Comparison of ENCODE assay signal across 8 cellular contexts in genomic region chr15:50315814-50316630, GRCh38. TPM values are rescaled to one million over a fixed set of nuclear protein-coding genes. Genes with fewer than 3 reads are reported as not detected.
DNase-seq lines count a peak whose midpoint lies in the region; ATAC-seq and TF ChIP-seq lines count a peak whose summit lies in the region.

No MANE protein-coding gene starts in this region.

- no peaks in the 10 kb centered on the region for H3K4me1 ChIP-seq in ascending aorta
- H3K4me1 ChIP-seq in uterus, result no peaks in the 10 kb centered on the region

- H3K27me3 ChIP-seq in ascending aorta (no peaks in the 10 kb centered on the region), kidney epithelial cell (ENCODE audit: control insufficient read depth, insufficient read depth, low read length) (no peaks in the 10 kb centered on the region), uterus (no peaks in the 10 kb centered on the region)

- no peaks in the 10 kb centered on the region for H3K9me3 Mint-ChIP-seq in stimulated activated naive CD8-positive, alpha-beta T cell treated with anti-CD3 and anti-CD28 coated beads, Interleukin-15, amount 100 ng/mL, for 72 hours

- DNase-seq in AG08395 (ENCODE audit: low spot score) (peak; percentile 48), NCI-H2171 (lab: John Stamatoyannopoulos, UW) (peak; percentile 13), ascending aorta (ENCODE audit: low spot score in 2 of 2) (no peak), kidney epithelial cell (ENCODE audit: low read depth) (no peak), uterus (no peak)
- no peak for DNase-seq in stimulated activated naive CD8-positive, alpha-beta T cell treated with anti-CD3 and anti-CD28 coated beads, Interleukin-15, amount 100 ng/mL, for 72 hours

- peaks cover 20% of the 10 kb centered on the region for H3K4me1 Mint-ChIP-seq in stimulated activated naive CD8-positive, alpha-beta T cell treated with anti-CD3 and anti-CD28 coated beads, Interleukin-15, amount 100 ng/mL, for 72 hours

- H3K4me3 ChIP-seq in GM12875 (ENCODE audit: low read depth, low read length) (no peak overlapping the region), ascending aorta (no peak overlapping the region), kidney epithelial cell (ENCODE audit: low read depth, low read length) (no peak overlapping the region), uterus (no peak overlapping the region)

- H3K27ac ChIP-seq in ascending aorta (no peak overlapping the region), uterus (no peak overlapping the region)

- H3K4me3 Mint-ChIP-seq in stimulated activated naive CD8-positive, alpha-beta T cell treated with anti-CD3 and anti-CD28 coated beads, Interleukin-15, amount 100 ng/mL, for 72 hours, result no peak overlapping the region

- no peak for TF ChIP-seq POLR2A in uterus (IDR thresholded peaks at IDR 0.05)

- TF ChIP-seq CTCF in GM12875 (IDR thresholded peaks at IDR 0.05; ENCODE audit: borderline replicate concordance, insufficient read depth, low read depth, low read length) (peak; percentile 22; the same call in 1 of the 2 replicates), ascending aorta (IDR thresholded peaks at IDR 0.05) (peak in 2 of 3 experiments; percentile 38 to 52), kidney epithelial cell (IDR thresholded peaks at IDR 0.05; ENCODE audit: insufficient read depth, low read length, poor library complexity, severe bottlenecking) (peak; percentile 47), uterus (IDR thresholded peaks at IDR 0.05) (peak; percentile 45 to 66 (median 50))

- no peaks in the 10 kb centered on the region for H3K36me3 ChIP-seq in ascending aorta
- no peaks in the 10 kb centered on the region for H3K36me3 ChIP-seq in kidney epithelial cell (ENCODE audit: control insufficient read depth, insufficient read depth, low read length)
- H3K36me3 ChIP-seq in uterus, result no peaks in the 10 kb centered on the region

- H3K27me3 Mint-ChIP-seq in stimulated activated naive CD8-positive, alpha-beta T cell treated with anti-CD3 and anti-CD28 coated beads, Interleukin-15, amount 100 ng/mL, for 72 hours, result no peaks in the 10 kb centered on the region

- ATAC-seq in stimulated activated naive CD8-positive, alpha-beta T cell treated with anti-CD3 and anti-CD28 coated beads, Interleukin-15, amount 100 ng/mL, for 72 hours, result no peak
- ATAC-seq in GM21447 (IDR thresholded peaks at IDR 0.05; ENCODE audit: unreplicated experiment), result no peak

- intact Hi-C loops in ascending aorta (cut with DNase I) (loop anchor here (10.0 kb wide), 1 partner anchor 59 kb away; no protein-coding TSS in a partner anchor), uterus (cut with DNase I; ENCODE audit: low total_unique reads) (no loop called here)

- H3K27ac Mint-ChIP-seq in stimulated activated naive CD8-positive, alpha-beta T cell treated with anti-CD3 and anti-CD28 coated beads, Interleukin-15, amount 100 ng/mL, for 72 hours, result no peak overlapping the region

- H3K9me3 ChIP-seq in ascending aorta, result no peaks in the 10 kb centered on the region
- no peaks in the 10 kb centered on the region for H3K9me3 ChIP-seq in uterus

RNA-seq across cellular contexts. Expression of gene GABPB1, which starts 39.0 kb away (rescaled TPM):
- total RNA-seq in ascending aorta (10.9 TPM), kidney epithelial cell (37.7 and 44.2 TPM in 2 replicates), uterus (10 to 100 TPM; 21.2 to 58.1 (median 34.0) TPM)

RNA-seq across cellular contexts. Expression of gene HDC, which starts 50.5 kb away (rescaled TPM):
- total RNA-seq in ascending aorta (not detected), kidney epithelial cell (not detected in 2 replicates), uterus (10 to 100 TPM in 1 of 4 donors, 1 to 10 TPM in 2, not detected in 1; 2.1 to 49.2 (median 3.6) TPM)

Comparison
In these comparisons a context has a peak if more than half of its experiments do, and no peak if none do; other contexts are left out.
1. DNase-seq: peak in AG08395 (single experiment) and NCI-H2171 (single experiment); none in ascending aorta (0 of 2), kidney epithelial cell (single experiment), uterus (0 of 2) and stimulated activated naive CD8-positive, alpha-beta T cell treated with anti-CD3 and anti-CD28 coated beads, Interleukin-15, amount 100 ng/mL, for 72 hours (0 of 2).
2. Peak in every context shown above with its lines, with median percentiles within 50 percentile points of each other: CTCF ChIP-seq.